Comparison of ENCODE assay signal across 9 cellular contexts in the genomic region with DNA sequence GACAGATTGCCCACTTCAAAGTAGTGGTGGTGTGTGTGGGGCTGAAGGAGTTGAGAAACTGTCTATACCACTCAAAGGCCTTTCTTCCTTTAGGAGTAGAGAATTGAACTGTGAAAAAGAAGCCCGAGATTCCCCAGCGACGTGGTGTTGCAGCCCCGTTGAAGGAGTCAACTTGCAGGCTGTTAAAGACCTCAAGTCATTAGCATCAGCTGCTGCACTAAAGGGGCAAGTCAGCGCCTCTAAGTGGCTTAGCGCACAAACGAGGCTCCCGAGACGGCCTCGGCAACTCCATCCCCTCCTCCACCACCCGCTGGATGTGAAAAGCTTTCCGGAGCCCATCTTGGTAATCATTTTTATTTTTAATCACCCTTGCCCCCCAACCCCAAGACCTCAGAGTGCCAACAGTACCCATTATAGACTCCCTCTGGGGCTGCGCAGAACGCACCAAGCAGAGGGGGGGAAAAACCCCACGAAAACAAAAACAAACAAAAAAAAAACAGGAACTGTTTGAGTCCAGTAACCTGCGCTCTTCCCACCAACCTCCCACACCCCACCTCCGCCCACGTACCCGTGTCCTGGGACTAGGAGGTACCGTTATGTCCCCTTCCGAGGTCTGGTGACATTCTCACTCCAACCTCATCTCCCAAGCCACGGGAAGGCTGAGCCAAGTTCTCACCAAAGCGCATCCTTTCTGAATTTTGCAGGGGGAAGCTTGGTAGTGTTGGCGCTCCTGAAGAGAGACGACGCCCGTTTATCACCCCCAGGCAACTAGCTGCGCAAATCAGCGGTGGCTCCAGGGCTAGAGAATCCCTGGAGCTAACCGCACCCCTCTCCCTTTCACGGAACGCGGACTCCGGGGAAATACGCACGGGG. TPM values are rescaled to one million over a fixed set of nuclear protein-coding genes. Genes with fewer than 3 reads are reported as not detected.
DNase-seq lines count a peak whose midpoint lies in the region; ATAC-seq and TF ChIP-seq lines count a peak whose summit lies in the region.
"Had no signal": no experiment of that assay in that cellular context is flagged by ENCODE, and none has a peak within 500 bp of the region (broad histone marks: within the 10 kb centered on the region; RNA-seq: fewer than 3 reads in every experiment).

No MANE protein-coding gene starts in this region.

- POLR2A ChIA-PET in activated CD8-positive, alpha-beta T cell treated with anti-CD3 and anti-CD28 coated beads, Interleukin-2, amount 10 ng/mL, durations not matched to agents 7 days and 5 days (lab: Charles Lee), result interaction anchor here (1.4 kb wide), 2 partner anchors 11 to 123 kb away, joined by 4 to 7 read pairs; a partner anchor contains a TSS

- H3K4me1 ChIP-seq in thymus (ENCODE audit: control insufficient read depth, insufficient read depth, low read length) (no peaks in the 10 kb centered on the region), gastroesophageal sphincter (peaks cover 0 to 17% (median 0%) of the 10 kb centered on the region in 3 donors)

- TF ChIP-seq POLR2A in gastroesophageal sphincter (IDR thresholded peaks at IDR 0.05), result no peak

- no peak for TF ChIP-seq CTCF in gastroesophageal sphincter (IDR thresholded peaks at IDR 0.05)

- H3K27ac ChIP-seq in thymus (ENCODE audit: low read depth) (no peak overlapping the region), gastroesophageal sphincter (peak overlapping the region in 1 of 4 donors; percentile 22)

- no peaks in the 10 kb centered on the region for H3K36me3 ChIP-seq in thymus (ENCODE audit: control insufficient read depth, insufficient read depth)
- H3K36me3 ChIP-seq in gastroesophageal sphincter, result peaks cover 0 to 22% of the 10 kb centered on the region in 2 donors

- H3K9me3 ChIP-seq in thymus (ENCODE audit: control insufficient read depth) (peaks cover 2% of the 10 kb centered on the region), gastroesophageal sphincter (no peaks in the 10 kb centered on the region)

- H3K4me1 Mint-ChIP-seq in activated naive CD4-positive, alpha-beta T cell treated with anti-CD3 and anti-CD28 coated beads, Interleukin-2, amount 50 U/mL, for 24 hours, result peaks cover 26% of the 10 kb centered on the region
- peaks cover 32% of the 10 kb centered on the region for H3K4me1 Mint-ChIP-seq in activated CD8-positive, alpha-beta T cell treated with anti-CD3 and anti-CD28 coated beads, Interleukin-2, amount 10 ng/mL, durations not matched to agents 7 days and 5 days (ENCODE audit: low read depth)

- 44% methylated on average over 36 of the region's 36 CpGs for WGBS in thymus
- WGBS in gastroesophageal sphincter (ENCODE audit: low coverage in 1 of 2), 2 donors, result 65 to 76% methylated on average over 25 to 26 of the region's 36 CpGs

- peaks cover 7% of the 10 kb centered on the region for H3K36me3 Mint-ChIP-seq in activated naive CD4-positive, alpha-beta T cell treated with anti-CD3 and anti-CD28 coated beads, Interleukin-2, amount 50 U/mL, for 24 hours
- H3K36me3 Mint-ChIP-seq in activated CD8-positive, alpha-beta T cell treated with anti-CD3 and anti-CD28 coated beads, Interleukin-2, amount 10 ng/mL, durations not matched to agents 7 days and 5 days (ENCODE audit: low read depth), result peaks cover 23% of the 10 kb centered on the region

- CTCF ChIA-PET in activated CD8-positive, alpha-beta T cell treated with anti-CD3 and anti-CD28 coated beads, Interleukin-2, amount 10 ng/mL, durations not matched to agents 7 days and 5 days (lab: Charles Lee), result interaction anchor here (1.0 to 6.4 kb wide), 4 partner anchors 12 to 24 kb away, joined by 3 to 59 read pairs (median 4); no protein-coding TSS in a partner anchor

- H3K27ac Mint-ChIP-seq in activated naive CD4-positive, alpha-beta T cell treated with anti-CD3 and anti-CD28 coated beads, Interleukin-2, amount 50 U/mL, for 24 hours, result no peak overlapping the region
- no peak overlapping the region for H3K27ac Mint-ChIP-seq in activated CD8-positive, alpha-beta T cell treated with anti-CD3 and anti-CD28 coated beads, Interleukin-2, amount 10 ng/mL, durations not matched to agents 7 days and 5 days

- TF ChIP-seq EP300 in gastroesophageal sphincter (IDR thresholded peaks at IDR 0.05), result no peak

- H3K27me3 ChIP-seq in thymus (ENCODE audit: control insufficient read depth, insufficient read depth) (peaks cover 47% of the 10 kb centered on the region), gastroesophageal sphincter (no peaks in the 10 kb centered on the region)

- H3K4me3 ChIP-seq in thymus (ENCODE audit: low read length) (peak overlapping the region; percentile 12), gastroesophageal sphincter (peak overlapping the region in 1 of 2 donors; percentile 43)

- DNase-seq in activated naive CD4-positive, alpha-beta T cell (lab: John Stamatoyannopoulos, UW), result no peak
- DNase-seq in activated CD8-positive, alpha-beta T cell treated with anti-CD3 and anti-CD28 coated beads, Interleukin-2, amount 10 ng/mL, durations not matched to agents 7 days and 5 days, result no peak
- peak; percentile 52 for DNase-seq in iPS-NIHi11 (ENCODE audit: low spot score)
- DNase-seq in stimulated activated CD4-positive, alpha-beta T cell treated with anti-CD3 and anti-CD28 coated beads, Interleukin-15, amount 100 ng/mL, for 24 hours, result no peak
- DNase-seq: T1000 had no signal

- H3K9me3 Mint-ChIP-seq in activated naive CD4-positive, alpha-beta T cell treated with anti-CD3 and anti-CD28 coated beads, Interleukin-2, amount 50 U/mL, for 24 hours, result no peaks in the 10 kb centered on the region
- no peaks in the 10 kb centered on the region for H3K9me3 Mint-ChIP-seq in activated CD8-positive, alpha-beta T cell treated with anti-CD3 and anti-CD28 coated beads, Interleukin-2, amount 10 ng/mL, durations not matched to agents 7 days and 5 days (ENCODE audit: insufficient read depth)

- peak overlapping the region; percentile 89 for H3K4me3 Mint-ChIP-seq in activated naive CD4-positive, alpha-beta T cell treated with anti-CD3 and anti-CD28 coated beads, Interleukin-2, amount 50 U/mL, for 24 hours
- H3K4me3 Mint-ChIP-seq in activated CD8-positive, alpha-beta T cell treated with anti-CD3 and anti-CD28 coated beads, Interleukin-2, amount 10 ng/mL, durations not matched to agents 7 days and 5 days, result peak overlapping the region; percentile 26

- ATAC-seq in activated CD8-positive, alpha-beta T cell treated with anti-CD3 and anti-CD28 coated beads, Interleukin-2, amount 10 ng/mL, durations not matched to agents 7 days and 5 days, result no peak
- ATAC-seq in GM18498 (IDR thresholded peaks at IDR 0.05; ENCODE audit: unreplicated experiment), result no peak
- no peak for ATAC-seq in gastroesophageal sphincter

- peaks cover 17% of the 10 kb centered on the region for H3K27me3 Mint-ChIP-seq in activated naive CD4-positive, alpha-beta T cell treated with anti-CD3 and anti-CD28 coated beads, Interleukin-2, amount 50 U/mL, for 24 hours
- peaks cover 64% of the 10 kb centered on the region for H3K27me3 Mint-ChIP-seq in activated CD8-positive, alpha-beta T cell treated with anti-CD3 and anti-CD28 coated beads, Interleukin-2, amount 10 ng/mL, durations not matched to agents 7 days and 5 days (ENCODE audit: low read depth)

RNA-seq across cellular contexts. Expression of a gene that starts 0.8 kb away (rescaled TPM):
- 1 to 10 TPM; 3.7 to 4.2 TPM for total RNA-seq in activated CD8-positive, alpha-beta T cell treated with anti-CD3 and anti-CD28 coated beads, Interleukin-2, amount 10 ng/mL, durations not matched to agents 7 days and 5 days
- 1.5 TPM for polyA plus RNA-seq in thymus
- total RNA-seq in gastroesophageal sphincter, result 10 to 100 TPM; 31.2 to 43.6 (median 36.9) TPM

Comparison
In these comparisons a context has a peak if more than half of its experiments do, and no peak if none do; other contexts are left out.
1. RNA of a gene that starts 0.8 kb away (total RNA-seq): 31.2 to 43.6 TPM in gastroesophageal sphincter; 3.7 to 4.2 TPM in activated CD8-positive, alpha-beta T cell treated with anti-CD3 and anti-CD28 coated beads, Interleukin-2, amount 10 ng/mL, durations not matched to agents 7 days and 5 days; every median in the first group is over 4 times any median in the second.